Comparison of ENCODE assay signal across 23 cellular contexts in genomic region chrX:53379747-53380146, GRCh38.
"Had no signal": no experiment of that assay in that cellular context is flagged by ENCODE, and none has a peak within 500 bp of the region (broad histone marks: within the 10 kb centered on the region; RNA-seq: fewer than 3 reads in every experiment).

No MANE protein-coding gene starts in this region.

- H3K27me3 ChIP-seq: esophagus squamous epithelium, left lung, pancreas, right lobe of liver, stomach, thyroid gland, vagina had no signal

- H3K4me1 ChIP-seq: esophagus squamous epithelium, left lung, pancreas, right lobe of liver, stomach, thyroid gland, vagina had no signal

- H3K27ac Mint-ChIP-seq: naive thymus-derived CD4-positive, alpha-beta T cell had no signal

- H3K27ac ChIP-seq: coronary artery, esophagus squamous epithelium, left lung, pancreas, right lobe of liver, stomach, thyroid gland, vagina had no signal

- H3K9me3 ChIP-seq: esophagus squamous epithelium, left lung, pancreas, right lobe of liver, stomach, thyroid gland, vagina had no signal

- DNase-seq: dermis blood vessel endothelial cell; effector memory CD4-positive, alpha-beta T cell; erythroblast; esophagus squamous epithelium; foreskin melanocyte; kidney; left cardiac atrium; left lung; mesendoderm; midbrain; naive thymus-derived CD4-positive, alpha-beta T cell; occipital lobe; pancreas; right lobe of liver; small intestine; stimulated activated CD4-positive, alpha-beta T cell treated with anti-CD3 and anti-CD28 coated beads, Interleukin-15, amount 100 ng/mL, for 24 hours; stimulated activated CD4-positive, alpha-beta T cell treated with anti-CD3 and anti-CD28 coated beads, Interleukin-2, amount 100 ng/mL, for 48 hours; stimulated activated naive CD4-positive, alpha-beta T cell treated with Interleukin-2 at 50 U/mL for 16 hours; stomach; thyroid gland; trophoblast cell had no signal

- ATAC-seq: left cardiac atrium; left lung; naive thymus-derived CD4-positive, alpha-beta T cell; pancreas; right lobe of liver had no signal

- H3K4me3 ChIP-seq: coronary artery, esophagus squamous epithelium, left lung, pancreas, right lobe of liver, stomach, thyroid gland, vagina had no signal

- H3K4me3 Mint-ChIP-seq: naive thymus-derived CD4-positive, alpha-beta T cell had no signal

- H3K27me3 Mint-ChIP-seq: naive thymus-derived CD4-positive, alpha-beta T cell had no signal
